8 cellular contexts compared by ENCODE assay signal in genomic region chr20:56391596-56392281, GRCh38. TPM values are rescaled to one million over a fixed set of nuclear protein-coding genes. Genes with fewer than 3 reads are reported as not detected.
DNase-seq lines count a peak whose midpoint lies in the region; ATAC-seq lines count a peak whose summit lies in the region.

Gene AURKA (minus strand): TSS chr20:56392215. CDS start chr20:56388197, 4,018 bp downstream.

- H3K4me3 Mint-ChIP-seq in CD8-positive, alpha-beta memory T cell = no peak within 1 kb of the TSS

- peaks cover 0 to 2% of the 10 kb centered on the region in 2 donors for H3K27me3 Mint-ChIP-seq in CD8-positive, alpha-beta memory T cell

- peaks cover 2% of the 10 kb centered on the region for H3K36me3 ChIP-seq in CD8-positive, alpha-beta memory T cell (ENCODE audit: insufficient read depth, low read length)
- H3K36me3 ChIP-seq in adipocyte (ENCODE audit: control insufficient read depth, insufficient read depth, low read length, severe bottlenecking) (peaks cover 18% of the 10 kb centered on the region), iPS-18a (ENCODE audit: control insufficient read depth, low read depth, low read length) (peaks cover 51% of the 10 kb centered on the region)

- no peaks in the 10 kb centered on the region for H3K9me3 ChIP-seq in CD8-positive, alpha-beta memory T cell (ENCODE audit: low read length)
- no peaks in the 10 kb centered on the region for H3K9me3 ChIP-seq in adipocyte (ENCODE audit: control insufficient read depth, low read length)
- no peaks in the 10 kb centered on the region for H3K9me3 ChIP-seq in iPS-18a (ENCODE audit: control insufficient read depth, low read depth, low read length)

- H3K4me1 ChIP-seq in CD8-positive, alpha-beta memory T cell (ENCODE audit: insufficient read depth, low read length) = peaks cover 21% of the 10 kb centered on the region
- peaks cover 17% of the 10 kb centered on the region for H3K4me1 ChIP-seq in adipocyte (ENCODE audit: control insufficient read depth, insufficient read depth, low read length)
- H3K4me1 ChIP-seq in iPS-18a (ENCODE audit: control insufficient read depth, low read depth, low read length) = peaks cover 9% of the 10 kb centered on the region

- CTCF ChIA-PET in CD8-positive, alpha-beta memory T cell (lab: Charles Lee) = interaction anchor here (0.9 to 1.1 kb wide), 3 partner anchors 31 to 38 kb away, joined by 3 read pairs; no protein-coding TSS in a partner anchor

- H3K27ac Mint-ChIP-seq in CD8-positive, alpha-beta memory T cell = peak within 1 kb of the TSS in 3 of 8 donors; percentile 31 to 87 (median 87)

- H3K9me3 Mint-ChIP-seq in CD8-positive, alpha-beta memory T cell = no peaks in the 10 kb centered on the region

- peaks cover 28 to 35% (median 31%) of the 10 kb centered on the region in 3 donors for H3K4me1 Mint-ChIP-seq in CD8-positive, alpha-beta memory T cell

- no peak for DNase-seq in CD8-positive, alpha-beta memory T cell
- DNase-seq in adipocyte (ENCODE audit: low read depth) (no peak), substantia nigra (lab: John Stamatoyannopoulos, UW) (peak in 1 of 49 donors; percentile 31), NCI-H2107 (lab: John Stamatoyannopoulos, UW) (no peak)
- no peak for DNase-seq in effector CD4-positive, alpha-beta T cell

- ATAC-seq in GM19395 (IDR thresholded peaks at IDR 0.05; ENCODE audit: unreplicated experiment) (peak; percentile 46), HG03457 (IDR thresholded peaks at IDR 0.05; ENCODE audit: unreplicated experiment) (peak; percentile 24)

- POLR2A ChIA-PET in CD8-positive, alpha-beta memory T cell (lab: Charles Lee) = interaction anchor here (0.6 to 1.2 kb wide), 6 partner anchors 21 to 1997 kb away, joined by 3 to 14 read pairs (median 4); partner anchors contain the start of genes CASS4, FAM210B, RTF2 and VAPB

- H3K9ac ChIP-seq in adipocyte (ENCODE audit: low read length) (peak within 1 kb of the TSS; percentile 90), iPS-18a (ENCODE audit: low read length) (peak within 1 kb of the TSS; percentile 99)

- H3K27ac ChIP-seq in CD8-positive, alpha-beta memory T cell (ENCODE audit: low read depth, low read length) = peak within 1 kb of the TSS; percentile 94
- H3K27ac ChIP-seq in iPS-18a (ENCODE audit: low read length) (peak within 1 kb of the TSS; percentile 80), substantia nigra (ENCODE audit: low read depth, low read length, poor library complexity, severe bottlenecking) (peak within 1 kb of the TSS; percentile 91)

- no peaks in the 10 kb centered on the region for H3K27me3 ChIP-seq in CD8-positive, alpha-beta memory T cell (ENCODE audit: insufficient read depth, low read length, poor library complexity, severe bottlenecking)
- H3K27me3 ChIP-seq in adipocyte (replicated peaks; ENCODE audit: control insufficient read depth, insufficient read depth, low read length) (no peaks in the 10 kb centered on the region), iPS-18a (ENCODE audit: control insufficient read depth, insufficient read depth, low read length) (no peaks in the 10 kb centered on the region)

- peaks cover 0 to 27% (median 13%) of the 10 kb centered on the region in 3 donors for H3K36me3 Mint-ChIP-seq in CD8-positive, alpha-beta memory T cell

- H3K4me3 ChIP-seq in CD8-positive, alpha-beta memory T cell (ENCODE audit: low read length) = peak within 1 kb of the TSS; percentile 98
- H3K4me3 ChIP-seq in adipocyte (ENCODE audit: low read length) (peak within 1 kb of the TSS; percentile 92), iPS-18a (ENCODE audit: low read length) (peak within 1 kb of the TSS; percentile 99)

RNA-seq across cellular contexts. Expression of gene AURKA, which starts in this region (rescaled TPM):
- 10 to 100 TPM; 49.2 to 50.8 TPM for total RNA-seq in CD8-positive, alpha-beta memory T cell
- 1.7 TPM for polyA plus RNA-seq in CD8-positive, alpha-beta memory T cell
